8 cellular contexts compared by ENCODE assay signal in the genomic region with DNA sequence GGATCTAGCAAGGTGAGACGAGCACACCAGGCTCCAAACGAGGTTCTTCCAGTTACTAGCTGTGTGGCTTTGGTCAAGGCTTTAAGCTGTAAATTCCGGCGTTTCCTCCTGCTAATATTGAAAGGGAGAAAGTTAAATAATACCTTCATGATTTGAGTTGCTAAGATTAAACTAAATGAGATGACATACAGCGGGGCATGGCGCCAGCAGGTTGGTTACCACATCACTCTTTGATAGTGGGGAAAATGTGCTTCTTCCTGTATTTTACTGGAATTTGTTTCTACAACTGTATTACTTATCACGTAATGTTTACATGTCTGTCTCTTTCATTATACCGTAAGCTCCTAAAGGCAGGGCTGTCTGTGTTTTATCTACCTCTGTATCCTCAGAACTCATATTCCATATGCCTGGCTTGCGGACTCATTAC. TPM values are rescaled to one million over a fixed set of nuclear protein-coding genes. Genes with fewer than 3 reads are reported as not detected.
DNase-seq lines count a peak whose midpoint lies in the region; ATAC-seq and TF ChIP-seq lines count a peak whose summit lies in the region.

No MANE protein-coding gene starts in this region.

- POLR2A ChIA-PET in CD8-positive, alpha-beta T cell (lab: Charles Lee), result interaction anchor here (0.6 to 3.8 kb wide), 6 partner anchors 9 to 1272 kb away, joined by 3 to 31 read pairs (median 10); a partner anchor contains a TSS

- H3K27me3 Mint-ChIP-seq in CD8-positive, alpha-beta T cell (ENCODE audit: low read depth), result peaks cover 15% of the 10 kb centered on the region

- peak overlapping the region; percentile 92 for H3K4me3 ChIP-seq in CD8-positive, alpha-beta T cell (ENCODE audit: low read depth, low read length)
- H3K4me3 ChIP-seq in LNCaP clone FGC (ENCODE audit: low read depth, low read length), result peak overlapping the region; percentile 90
- H3K4me3 ChIP-seq in choroid plexus epithelial cell (ENCODE audit: low read depth, low read length), result peak overlapping the region; percentile 97
- H3K4me3 ChIP-seq in mesodermal cell (ENCODE audit: extremely low read depth, insufficient read depth, low read length, poor library complexity, severe bottlenecking), result peak overlapping the region; percentile 79

- peak overlapping the region; percentile 100 for H3K4me3 Mint-ChIP-seq in CD8-positive, alpha-beta T cell

- peaks cover 48% of the 10 kb centered on the region for H3K4me1 Mint-ChIP-seq in CD8-positive, alpha-beta T cell (ENCODE audit: low read depth)

- WGBS in mesodermal cell (ENCODE audit: insufficient coverage in 2 of 2), 2 experiments, result 23 to 24% methylated on average over 4 to 7 of the region's 9 CpGs

- H3K9me3 ChIP-seq in CD8-positive, alpha-beta T cell (ENCODE audit: low read length), result no peaks in the 10 kb centered on the region
- no peaks in the 10 kb centered on the region for H3K9me3 ChIP-seq in mesodermal cell (ENCODE audit: control insufficient read depth, low read length)

- in situ Hi-C loops in KBM-7 (cut with MboI; ENCODE audit: low pct_unique_long_range_greater_than_20kb, low sequenced_read_pairs), result no loop called here

- intact Hi-C loops in CD8-positive, alpha-beta T cell (cut with DNase I, micrococcal nuclease), result loop anchor here (1.0 to 10.0 kb wide), 7 partner anchors 11 to 1831 kb away; a partner anchor contains a TSS

- no peaks in the 10 kb centered on the region for H3K27me3 ChIP-seq in CD8-positive, alpha-beta T cell (ENCODE audit: insufficient read depth, low read length)

- TF ChIP-seq CTCF in CD8-positive, alpha-beta T cell (IDR thresholded peaks at IDR 0.05), result no peak
- TF ChIP-seq CTCF in LNCaP clone FGC (IDR thresholded peaks at IDR 0.05; ENCODE audit: control insufficient read depth, extremely low read depth, insufficient read depth) (no peak), choroid plexus epithelial cell (conservative IDR thresholded peaks at IDR 0.05; ENCODE audit: low read depth, low read length) (no peak), GM20000 (IDR thresholded peaks at IDR 0.05; ENCODE audit: extremely low read depth, missing control alignments) (no peak)

- H3K9me3 Mint-ChIP-seq in CD8-positive, alpha-beta T cell, result no peaks in the 10 kb centered on the region

- CTCF ChIA-PET in CD8-positive, alpha-beta T cell (lab: Charles Lee), result interaction anchor here (0.8 to 5.7 kb wide), 10 partner anchors 9 to 334 kb away, joined by 3 to 64 read pairs (median 5); a partner anchor contains a TSS

- H3K36me3 ChIP-seq in CD8-positive, alpha-beta T cell (ENCODE audit: insufficient read depth, low read length), result no peaks in the 10 kb centered on the region
- H3K36me3 ChIP-seq in mesodermal cell (ENCODE audit: control insufficient read depth, insufficient read depth, low read length), result peaks cover 22% of the 10 kb centered on the region

- peaks cover 31% of the 10 kb centered on the region for H3K36me3 Mint-ChIP-seq in CD8-positive, alpha-beta T cell

- peaks cover 16% of the 10 kb centered on the region for H3K4me1 ChIP-seq in CD8-positive, alpha-beta T cell (ENCODE audit: insufficient read depth, low read length)
- H3K4me1 ChIP-seq in mesodermal cell (ENCODE audit: control insufficient read depth, insufficient read depth, low read length, poor library complexity, severe bottlenecking), result peaks cover 5% of the 10 kb centered on the region

- DNase-seq in CD8-positive, alpha-beta T cell, result no peak
- DNase-seq in LNCaP clone FGC (ENCODE audit: low read depth), result no peak
- peak; percentile 37 for DNase-seq in choroid plexus epithelial cell (ENCODE audit: low read depth)
- DNase-seq in GM20000 (ENCODE audit: low spot score), result no peak
- DNase-seq in KBM-7, result no peak

- peak; percentile 2 for ATAC-seq in CD8-positive, alpha-beta T cell
- ATAC-seq in HG03039 (IDR thresholded peaks at IDR 0.05; ENCODE audit: unreplicated experiment) (no peak), HG03095 (IDR thresholded peaks at IDR 0.05; ENCODE audit: unreplicated experiment) (no peak)

- peak overlapping the region; percentile 82 for H3K27ac ChIP-seq in CD8-positive, alpha-beta T cell (ENCODE audit: low read depth, low read length)
- peak overlapping the region; percentile 94 for H3K27ac ChIP-seq in mesodermal cell (ENCODE audit: low read depth, low read length, severe bottlenecking)

- peak overlapping the region; percentile 100 for H3K27ac Mint-ChIP-seq in CD8-positive, alpha-beta T cell

RNA-seq across cellular contexts. Expression of a gene that starts 0.6 kb away (rescaled TPM):
- 1 to 10 TPM; 2.4 TPM for total RNA-seq in CD8-positive, alpha-beta T cell
- polyA plus RNA-seq in mesodermal cell (2013, experiment 1 of 2), result 43.4 TPM
- 44.6 TPM for polyA plus RNA-seq in mesodermal cell (2013, experiment 2 of 2)

RNA-seq across cellular contexts. Expression of a gene that starts 11.7 kb away (rescaled TPM):
- 10 to 100 TPM; 22.2 TPM for total RNA-seq in CD8-positive, alpha-beta T cell
- 24.3 TPM for polyA plus RNA-seq in mesodermal cell (2013, experiment 1 of 2)
- 23.2 TPM for polyA plus RNA-seq in mesodermal cell (2013, experiment 2 of 2)

RNA-seq across cellular contexts. Expression of a gene that starts 34.8 kb away (rescaled TPM):
- total RNA-seq in CD8-positive, alpha-beta T cell, result under 1 TPM; 0.33 to 0.49 TPM
- polyA plus RNA-seq in mesodermal cell (2013, experiment 1 of 2), result 2.8 TPM
- polyA plus RNA-seq in mesodermal cell (2013, experiment 2 of 2), result 2.9 TPM
